In genomic region chr20:32672315-32672981, GRCh38 we compare ENCODE assay signal across 8 cellular contexts. TPM values are rescaled to one million over a fixed set of nuclear protein-coding genes. Genes with fewer than 3 reads are reported as not detected.
A peak's percentile ranks its signal among the peaks of the same experiment; 100 is the strongest.
DNase-seq lines count a peak whose midpoint lies in the region; ATAC-seq and TF ChIP-seq lines count a peak whose summit lies in the region.

No MANE protein-coding gene starts in this region.

- TF ChIP-seq EP300 in SK-N-SH (IDR thresholded peaks at IDR 0.05; ENCODE audit: borderline replicate concordance in 1 of 2, low read depth in 1 of 2, low read length in 1 of 2) = no peak

- H3K36me3 ChIP-seq in SK-N-SH (replicated peaks in 1 of 2; ENCODE audit: control insufficient read depth in 1 of 2, insufficient read depth in 2 of 2, low read length in 1 of 2) (no peaks in the 10 kb centered on the region), spleen (no peaks in the 10 kb centered on the region), SJCRH30 (no peaks in the 10 kb centered on the region)

- H3K79me2 ChIP-seq in SK-N-SH (ENCODE audit: insufficient read depth) = no peaks in the 10 kb centered on the region

- ATAC-seq in SK-N-SH treated with all-trans-retinoic acid at 6 μM for 48 hours = no peak
- ATAC-seq in HG03342 (IDR thresholded peaks at IDR 0.05; ENCODE audit: unreplicated experiment) = peak; percentile 29
- ATAC-seq in GM18861 (IDR thresholded peaks at IDR 0.05; ENCODE audit: unreplicated experiment) = no peak

- DNase-seq in SK-N-SH = peak; percentile 25
- no peak for DNase-seq in activated T-helper 1 cell treated with anti-CD3 and anti-CD28 coated beads, Interleukin-12 subunit alpha, Interleukin-12 subunit beta, Interleukin-2, Interleukin-4 antibody, amounts not matched to agents 30 ng/mL and 10 ng/mL and 1 ng/mL, durations not matched to agents 14 hours and 24 hours and 36 hours (ENCODE audit: low spot score)
- DNase-seq in spleen = no peak
- no peak for DNase-seq in SJCRH30
- DNase-seq in NCI-H446 (lab: John Stamatoyannopoulos, UW) = no peak

- POLR2A ChIA-PET in SK-N-SH (lab: Yijun Ruan, JAX) = interaction anchor here (0.6 to 1.1 kb wide), 2 partner anchors 106 to 543 kb away, joined by 3 to 7 read pairs; no protein-coding TSS in a partner anchor

- TF ChIP-seq CTCF in SK-N-SH (IDR thresholded peaks at IDR 0.05) (no peak), spleen (IDR thresholded peaks at IDR 0.05 in 8 of 11, conservative IDR thresholded peaks at IDR 0.05 in 3 of 11) (no peak)

- H3K27me3 ChIP-seq in SK-N-SH (ENCODE audit: insufficient read depth) (no peaks in the 10 kb centered on the region), spleen (replicated peaks in 1 of 7) (no peaks in the 10 kb centered on the region), SJCRH30 (peaks cover 3% of the 10 kb centered on the region; the same call in 1 of the 2 replicates)

- no peaks in the 10 kb centered on the region for H3K36me3 Mint-ChIP-seq in activated T-helper 1 cell treated with anti-CD3 and anti-CD28 coated beads, Interleukin-12 subunit alpha, Interleukin-12 subunit beta, Interleukin-2, Interleukin-4 antibody, amounts not matched to agents 30 ng/mL and 10 ng/mL and 1 ng/mL, durations not matched to agents 14 hours and 24 hours and 36 hours (ENCODE audit: low read depth)

- H2AFZ ChIP-seq in SK-N-SH (ENCODE audit: low read depth) = no peak overlapping the region

- no peaks in the 10 kb centered on the region for H4K20me1 ChIP-seq in SK-N-SH (ENCODE audit: insufficient read depth)

- no peak overlapping the region for H3K4me2 ChIP-seq in SK-N-SH

- H3K27ac ChIP-seq in SK-N-SH (ENCODE audit: low read depth in 2 of 2, low read length in 1 of 2) (no peak overlapping the region), spleen (peak overlapping the region in 5 of 8 donors; percentile 10 to 69 (median 55)), SJCRH30 (no peak overlapping the region)

- 85% methylated on average over 3 of the region's 3 CpGs for WGBS in SK-N-SH (ENCODE audit: low lambda C conversion rate)
- 35 to 61% (median 44%) methylated on average over 3 of the region's 3 CpGs for WGBS in spleen, 5 donors

- no peaks in the 10 kb centered on the region for H3K9me3 ChIP-seq in SK-N-SH
- no peaks in the 10 kb centered on the region for H3K9me3 ChIP-seq in spleen
- H3K9me3 ChIP-seq in SJCRH30 (replicated peaks) = no peaks in the 10 kb centered on the region

- H3K27ac Mint-ChIP-seq in activated T-helper 1 cell treated with anti-CD3 and anti-CD28 coated beads, Interleukin-12 subunit alpha, Interleukin-12 subunit beta, Interleukin-2, Interleukin-4 antibody, amounts not matched to agents 30 ng/mL and 10 ng/mL and 1 ng/mL, durations not matched to agents 14 hours and 24 hours and 36 hours = peak overlapping the region; percentile 44

- CTCF ChIA-PET in SK-N-SH (lab: Yijun Ruan, JAX) = interaction anchor here (0.5 to 7.1 kb wide), 3 partner anchors 106 to 335 kb away, joined by 3 to 101 read pairs (median 4); no protein-coding TSS in a partner anchor

- H3K4me3 ChIP-seq in SK-N-SH (ENCODE audit: low read depth in 2 of 2, low read length in 1 of 2) (no peak overlapping the region), spleen (peak overlapping the region in 1 of 8 donors; percentile 46), SJCRH30 (no peak overlapping the region)

- H3K9me3 Mint-ChIP-seq in activated T-helper 1 cell treated with anti-CD3 and anti-CD28 coated beads, Interleukin-12 subunit alpha, Interleukin-12 subunit beta, Interleukin-2, Interleukin-4 antibody, amounts not matched to agents 30 ng/mL and 10 ng/mL and 1 ng/mL, durations not matched to agents 14 hours and 24 hours and 36 hours = no peaks in the 10 kb centered on the region

- peaks cover 7% of the 10 kb centered on the region for H3K4me1 Mint-ChIP-seq in activated T-helper 1 cell treated with anti-CD3 and anti-CD28 coated beads, Interleukin-12 subunit alpha, Interleukin-12 subunit beta, Interleukin-2, Interleukin-4 antibody, amounts not matched to agents 30 ng/mL and 10 ng/mL and 1 ng/mL, durations not matched to agents 14 hours and 24 hours and 36 hours (ENCODE audit: low read depth)

- H3K4me3 Mint-ChIP-seq in activated T-helper 1 cell treated with anti-CD3 and anti-CD28 coated beads, Interleukin-12 subunit alpha, Interleukin-12 subunit beta, Interleukin-2, Interleukin-4 antibody, amounts not matched to agents 30 ng/mL and 10 ng/mL and 1 ng/mL, durations not matched to agents 14 hours and 24 hours and 36 hours = no peak overlapping the region

- peaks cover 4% of the 10 kb centered on the region for H3K27me3 Mint-ChIP-seq in activated T-helper 1 cell treated with anti-CD3 and anti-CD28 coated beads, Interleukin-12 subunit alpha, Interleukin-12 subunit beta, Interleukin-2, Interleukin-4 antibody, amounts not matched to agents 30 ng/mL and 10 ng/mL and 1 ng/mL, durations not matched to agents 14 hours and 24 hours and 36 hours (ENCODE audit: insufficient read depth)

- H3K9ac ChIP-seq in SK-N-SH = no peak overlapping the region

- intact Hi-C loops in activated T-helper 1 cell treated with anti-CD3 and anti-CD28 coated beads, Interleukin-12 subunit alpha, Interleukin-12 subunit beta, Interleukin-2, Interleukin-4 antibody, amounts not matched to agents 30 ng/mL and 10 ng/mL and 1 ng/mL, durations not matched to agents 14 hours and 24 hours and 36 hours (cut with micrococcal nuclease) = no loop called here
- intact Hi-C loops in spleen (cut with DNase I; ENCODE audit: low total_unique reads) = no loop called here

- no peak for TF ChIP-seq RAD21 in SK-N-SH (IDR thresholded peaks at IDR 0.05; ENCODE audit: low read length)

- H3K9me2 ChIP-seq in SK-N-SH = no peaks in the 10 kb centered on the region

- H3K4me1 ChIP-seq in SK-N-SH (ENCODE audit: control insufficient read depth in 1 of 2, insufficient read depth in 2 of 2, low read depth in 1 of 2, low read length in 1 of 2) (no peaks in the 10 kb centered on the region; a peak in 1 of 4 replicates), spleen (peaks cover 5 to 35% (median 24%) of the 10 kb centered on the region in 6 donors), SJCRH30 (0 out of 2 replicates have a peak, but pooled peaks cover 8% of the 10 kb centered on the region)

- TF ChIP-seq POLR2A in spleen (IDR thresholded peaks at IDR 0.05) = no peak

- H3F3A ChIP-seq in SK-N-SH (replicated peaks; ENCODE audit: insufficient read depth) = no peaks in the 10 kb centered on the region

TF ChIP-seq in SK-N-SH, 30 proteins besides CTCF, POLR2A, EP300 and RAD21 (continues in another document):
- TF ChIP-seq USF1 (IDR thresholded peaks at IDR 0.05; ENCODE audit: borderline replicate concordance, low read depth) = no peak
- TF ChIP-seq POLR2AphosphoS5 (IDR thresholded peaks at IDR 0.05; ENCODE audit: low read depth, low read length) = no peak
- TF ChIP-seq NFIC (IDR thresholded peaks at IDR 0.05; ENCODE audit: borderline replicate concordance) = no peak

TF ChIP-seq in SK-N-SH treated with all-trans-retinoic acid at 6 μM for 48 hours, 23 proteins besides CTCF, POLR2A, EP300 and RAD21 (continues in another document):
- TF ChIP-seq POU6F1 (CRISPR knock-in tag; IDR thresholded peaks at IDR 0.05; ENCODE audit: borderline replicate concordance, low read depth) (no peak), ZFP30 (CRISPR knock-in tag; IDR thresholded peaks at IDR 0.05) (no peak), PPARA (CRISPR knock-in tag; IDR thresholded peaks at IDR 0.05; ENCODE audit: borderline replicate concordance) (no peak), ISL1 (CRISPR knock-in tag; IDR thresholded peaks at IDR 0.05) (no peak), SNAI2 (CRISPR knock-in tag; IDR thresholded peaks at IDR 0.05) (no peak), OSR1 (CRISPR knock-in tag; IDR thresholded peaks at IDR 0.05) (no peak), ZNF8 (CRISPR knock-in tag; IDR thresholded peaks at IDR 0.05) (no peak), ZC3H10 (CRISPR knock-in tag; IDR thresholded peaks at IDR 0.05) (no peak), GLIS3 (CRISPR knock-in tag; IDR thresholded peaks at IDR 0.05) (no peak)

RNA-seq across cellular contexts. Expression of gene C20orf203, which starts 1.3 kb away (rescaled TPM):
- not detected in 2 replicates for polyA plus RNA-seq in SK-N-SH (2012; rRNA removed)
- not detected in 2 replicates for polyA plus RNA-seq in SK-N-SH (2012; cell fraction: cytosol; rRNA removed)
- polyA plus RNA-seq in SK-N-SH (2012; cell fraction: nucleus; rRNA removed) = 0.01 and 0.04 TPM in 2 replicates
- not detected in 2 replicates for total RNA-seq in activated T-helper 1 cell treated with anti-CD3 and anti-CD28 coated beads, Interleukin-12 subunit alpha, Interleukin-12 subunit beta, Interleukin-2, Interleukin-4 antibody, amounts not matched to agents 30 ng/mL and 10 ng/mL and 1 ng/mL, durations not matched to agents 14 hours and 24 hours and 36 hours
- under 1 TPM in 5 of 7 donors, not detected in 2; 0.10 to 0.82 (median 0.26) TPM for total RNA-seq in spleen
- under 1 TPM; 0.03 to 0.06 (median 0.04) TPM for polyA plus RNA-seq in spleen
- total RNA-seq in SJCRH30 (2014; rRNA removed; shearing (Covaris generic)) = not detected in 2 replicates

Comparison
In these comparisons a context has a peak if more than half of its experiments do, and no peak if none do; other contexts are left out.
1. H3K27ac ChIP-seq: peak in spleen (5 of 8); none in SK-N-SH (0 of 2) and SJCRH30 (single experiment).